ENCODE assay signal across 6 cellular contexts in genomic region chr13:109285586-109285985, GRCh38.
"Had no signal": no experiment of that assay in that cellular context is flagged by ENCODE, and none has a peak within 500 bp of the region (broad histone marks: within the 10 kb centered on the region; RNA-seq: fewer than 3 reads in every experiment).

No MANE protein-coding gene starts in this region.

- ATAC-seq: GM23338, K562 had no signal

- H3K4me2 ChIP-seq: GM23338 had no signal

- H2AFZ ChIP-seq: GM23338 had no signal

- DNase-seq: H9, HCEC 1CT, KG1 had no signal

- H3K4me3 ChIP-seq: GM23338, K562 had no signal

- FAIRE-seq: HTR-8/SVneo, K562 had no signal
